Comparison of ENCODE assay signal across 7 cellular contexts in genomic region chr7:118878336-118878735, GRCh38.
"Had no signal": no experiment of that assay in that cellular context is flagged by ENCODE, and none has a peak within 500 bp of the region (broad histone marks: within the 10 kb centered on the region; RNA-seq: fewer than 3 reads in every experiment).

No MANE protein-coding gene starts in this region.

- H3K27me3 Mint-ChIP-seq: IgD-negative memory B cell had no signal

- FAIRE-seq: H54, HepG2 had no signal

- H2AFZ ChIP-seq: GM23248 had no signal

- H3K9me3 Mint-ChIP-seq: H9, IgD-negative memory B cell had no signal

- DNase-seq: GM23248, GOT3, H9, HCEC 1CT had no signal

- H3K4me3 Mint-ChIP-seq: H9, IgD-negative memory B cell had no signal

- ATAC-seq: HepG2 had no signal

- H3K4me1 Mint-ChIP-seq: IgD-negative memory B cell had no signal

- H3K9ac ChIP-seq: GM23248 had no signal

- H3K27ac Mint-ChIP-seq: H9, IgD-negative memory B cell had no signal

- H3K27ac ChIP-seq: GM23248 had no signal

- H3K36me3 Mint-ChIP-seq: IgD-negative memory B cell had no signal

- H3K4me3 ChIP-seq: GM23248 had no signal
